9 cellular contexts compared by ENCODE assay signal in the genomic region with DNA sequence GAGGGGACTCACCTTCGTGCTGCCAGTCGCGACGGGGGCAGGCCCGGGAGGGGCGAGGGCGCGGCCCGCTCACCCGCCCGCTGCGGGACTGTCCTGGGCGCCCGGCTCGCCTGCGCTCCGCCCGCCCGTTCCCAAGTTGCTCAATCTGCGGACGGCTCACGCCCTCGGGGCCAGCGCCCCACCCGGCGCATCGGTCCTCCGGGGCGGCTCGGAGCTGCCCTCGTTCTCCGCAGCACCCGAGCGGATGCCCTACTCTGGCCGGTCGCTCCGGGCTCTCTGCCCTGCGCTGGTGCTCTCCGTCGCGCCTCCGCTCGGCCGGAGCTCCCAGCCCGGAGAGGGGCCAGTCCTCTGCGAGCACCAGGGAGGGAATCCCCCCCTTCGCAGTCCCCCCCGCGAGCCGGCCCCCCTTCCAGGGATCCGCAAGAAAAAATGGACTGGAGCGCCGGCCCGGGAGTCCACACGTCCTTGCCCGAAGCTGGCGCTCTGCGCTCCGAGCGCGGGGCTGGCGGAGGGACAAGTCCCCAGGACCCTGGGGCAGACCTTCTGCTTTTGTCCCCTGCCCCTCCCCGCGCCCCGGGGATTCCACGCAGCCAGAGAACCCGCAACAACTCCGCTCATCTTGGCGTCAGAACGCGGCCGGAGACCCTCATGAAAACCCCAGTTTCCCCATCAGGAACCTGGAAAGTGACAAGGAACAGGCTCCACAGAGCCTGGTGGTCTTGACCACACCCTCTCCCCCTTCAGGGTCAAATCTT.
DNase-seq lines count a peak whose midpoint lies in the region; ATAC-seq and TF ChIP-seq lines count a peak whose summit lies in the region.
"Had no signal": no experiment of that assay in that cellular context is flagged by ENCODE, and none has a peak within 500 bp of the region (broad histone marks: within the 10 kb centered on the region; RNA-seq: fewer than 3 reads in every experiment).

A gene with protein sequence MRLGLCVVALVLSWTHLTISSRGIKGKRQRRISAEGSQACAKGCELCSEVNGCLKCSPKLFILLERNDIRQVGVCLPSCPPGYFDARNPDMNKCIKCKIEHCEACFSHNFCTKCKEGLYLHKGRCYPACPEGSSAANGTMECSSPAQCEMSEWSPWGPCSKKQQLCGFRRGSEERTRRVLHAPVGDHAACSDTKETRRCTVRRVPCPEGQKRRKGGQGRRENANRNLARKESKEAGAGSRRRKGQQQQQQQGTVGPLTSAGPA (minus strand): TSS at position 339 of the 755 bp plus-strand sequence. CDS start 5,231 bp downstream, outside the sequence.

- H3K27ac ChIP-seq in RWPE2 (ENCODE audit: poor library complexity, severe bottlenecking) (no peak within 1 kb of the TSS), rectal smooth muscle tissue (ENCODE audit: low read depth, low read length) (no peak within 1 kb of the TSS)

- DNase-seq in RWPE2 (ENCODE audit: low spot score) (no peak), foreskin fibroblast (peak; percentile 21 to 66), C1 segment of cervical spinal cord (lab: John Stamatoyannopoulos, UW) (no peak), UCSD-AML1 (lab: John Stamatoyannopoulos, UW; ENCODE audit: unreplicated experiment) (no peak), anterior cingulate cortex (lab: John Stamatoyannopoulos, UW) (no peak)
- DNase-seq: T1000 had no signal

- H3K9me3 ChIP-seq in ES-I3 (ENCODE audit: control insufficient read depth, insufficient read depth, low read length): no peaks in the 10 kb centered on the region
- H3K9me3 ChIP-seq in RWPE2 (ENCODE audit: severe bottlenecking): no peaks in the 10 kb centered on the region

- no peaks in the 10 kb centered on the region for H3K36me3 ChIP-seq in ES-I3 (ENCODE audit: insufficient read depth, low read length)
- H3K36me3 ChIP-seq in RWPE2 (ENCODE audit: low read depth): no peaks in the 10 kb centered on the region
- H3K36me3 ChIP-seq in rectal smooth muscle tissue (ENCODE audit: control insufficient read depth, insufficient read depth, low read length): no peaks in the 10 kb centered on the region

- H3K4me1 ChIP-seq in ES-I3 (ENCODE audit: insufficient read depth, low read length) (no peaks in the 10 kb centered on the region; the same call in 1 of the 2 replicates), RWPE2 (ENCODE audit: insufficient read depth, poor library complexity, severe bottlenecking) (no peaks in the 10 kb centered on the region), rectal smooth muscle tissue (ENCODE audit: control insufficient read depth, insufficient read depth, low read length) (no peaks in the 10 kb centered on the region)

- no peak for TF ChIP-seq CTCF in RWPE2 (IDR thresholded peaks at IDR 0.05; ENCODE audit: poor library complexity, severe bottlenecking)
- TF ChIP-seq CTCF in foreskin fibroblast (IDR thresholded peaks at IDR 0.05; ENCODE audit: low read depth, low read length): no peak

- H3K4me3 ChIP-seq in RWPE2 (ENCODE audit: severe bottlenecking): no peak within 1 kb of the TSS
- H3K4me3 ChIP-seq in foreskin fibroblast (ENCODE audit: low read depth in 1 of 2, low read length in 2 of 2): peak within 1 kb of the TSS; percentile 23 to 53
- H3K4me3 ChIP-seq in rectal smooth muscle tissue (ENCODE audit: low read length): peak within 1 kb of the TSS; percentile 55

- H3K9ac ChIP-seq in ES-I3 (ENCODE audit: low read depth, low read length) (peak within 1 kb of the TSS; percentile 47; the same call in 1 of the 2 replicates), rectal smooth muscle tissue (ENCODE audit: low read length) (no peak within 1 kb of the TSS)

- peaks cover 84% of the 10 kb centered on the region for H3K27me3 ChIP-seq in RWPE2 (ENCODE audit: insufficient read depth, poor library complexity, severe bottlenecking)
- peaks cover 32% of the 10 kb centered on the region for H3K27me3 ChIP-seq in rectal smooth muscle tissue (ENCODE audit: control insufficient read depth, insufficient read depth, low read length)

- peak; percentile 50 for ATAC-seq in RWPE2 (ENCODE audit: low read depth)
- ATAC-seq in HG03280 (IDR thresholded peaks at IDR 0.05; ENCODE audit: unreplicated experiment): no peak

Comparison
In these comparisons a context has a peak if more than half of its experiments do, and no peak if none do; other contexts are left out.
1. DNase-seq: peak in foreskin fibroblast (2 of 2); none in RWPE2 (single experiment), C1 segment of cervical spinal cord (0 of 14), UCSD-AML1 (single experiment) and anterior cingulate cortex (0 of 58).